7 cellular contexts compared by ENCODE assay signal in the genomic region with DNA sequence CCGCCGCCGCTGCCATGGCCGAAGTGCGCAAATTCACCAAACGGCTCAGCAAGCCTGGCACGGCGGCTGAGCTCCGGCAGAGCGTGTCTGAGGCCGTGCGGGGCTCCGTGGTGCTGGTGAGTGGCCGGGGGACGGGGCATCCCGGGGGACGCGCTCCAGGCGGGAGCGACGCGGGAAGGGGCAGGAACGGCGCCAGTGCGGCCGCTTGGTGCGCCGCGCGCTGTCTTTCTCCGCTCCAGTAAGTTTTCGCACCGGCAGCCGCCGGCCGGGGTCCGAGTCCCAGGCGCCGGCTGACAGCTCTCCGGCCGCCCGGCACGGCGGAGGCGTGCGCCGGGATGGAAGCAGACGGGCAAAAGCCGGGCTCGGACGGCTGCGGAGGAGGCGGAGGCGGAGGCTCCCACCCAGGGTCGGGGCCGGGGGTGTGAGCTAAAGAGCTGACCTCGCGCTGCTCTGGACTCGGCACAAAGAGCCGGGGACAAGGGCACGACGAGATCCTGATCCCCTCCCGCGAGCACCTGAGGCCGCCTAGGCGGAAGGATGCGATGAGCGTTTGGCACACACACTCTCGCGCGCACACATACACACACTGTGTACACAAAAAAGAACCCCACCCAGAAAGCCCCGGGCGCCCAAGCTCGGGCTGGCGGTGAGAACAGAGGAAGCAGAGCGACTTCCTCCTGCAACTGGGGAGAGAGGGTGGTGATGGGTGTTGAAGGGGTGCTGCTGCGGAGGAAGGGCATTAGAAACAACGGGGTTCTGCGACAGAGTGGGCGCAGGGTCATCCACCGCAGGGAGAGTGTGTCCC. TPM values are rescaled to one million over a fixed set of nuclear protein-coding genes. Genes with fewer than 3 reads are reported as not detected.
DNase-seq lines count a peak whose midpoint lies in the region; ATAC-seq and TF ChIP-seq lines count a peak whose summit lies in the region.

No MANE protein-coding gene starts in this region.

- intact Hi-C loops in activated CD8-positive, alpha-beta T cell treated with anti-CD3 and anti-CD28 coated beads for 36 hours (cut with micrococcal nuclease), result loop anchor here (5.0 kb wide), 1 partner anchor 41 kb away; no protein-coding TSS in a partner anchor

- peak overlapping the region; percentile 23 for H3K4me3 ChIP-seq in epithelial cell of esophagus (ENCODE audit: low read length)

- no peaks in the 10 kb centered on the region for H3K9me3 Mint-ChIP-seq in activated CD8-positive, alpha-beta T cell treated with anti-CD3 and anti-CD28 coated beads for 36 hours
- no peaks in the 10 kb centered on the region for H3K9me3 Mint-ChIP-seq in natural killer cell treated with Interleukin-12 subunit alpha and Interleukin-12 subunit beta and Interleukin-15 and Interleukin-18, amount 100 ng/mL, for 72 hours
- H3K9me3 Mint-ChIP-seq in stimulated activated naive CD8-positive, alpha-beta T cell treated with anti-CD3 and anti-CD28 coated beads, Interleukin-15, Interleukin-2, amounts not matched to agents 100 ng/mL and 50 ng/mL, for 24 hours, result no peaks in the 10 kb centered on the region

- peak overlapping the region; percentile 99 for H3K4me3 Mint-ChIP-seq in activated CD8-positive, alpha-beta T cell treated with anti-CD3 and anti-CD28 coated beads for 36 hours
- peak overlapping the region; percentile 96 for H3K4me3 Mint-ChIP-seq in natural killer cell treated with Interleukin-12 subunit alpha and Interleukin-12 subunit beta and Interleukin-15 and Interleukin-18, amount 100 ng/mL, for 72 hours
- H3K4me3 Mint-ChIP-seq in stimulated activated naive CD8-positive, alpha-beta T cell treated with anti-CD3 and anti-CD28 coated beads, Interleukin-15, Interleukin-2, amounts not matched to agents 100 ng/mL and 50 ng/mL, for 24 hours, result peak overlapping the region; percentile 98

- peak; percentile 15 for DNase-seq in NCI-H510A (lab: John Stamatoyannopoulos, UW)
- DNase-seq in activated CD8-positive, alpha-beta T cell treated with anti-CD3 and anti-CD28 coated beads for 36 hours, result peak; percentile 86
- peak; percentile 8 for DNase-seq in epithelial cell of esophagus (ENCODE audit: low read depth)
- peak; percentile 80 for DNase-seq in natural killer cell treated with Interleukin-12 subunit alpha and Interleukin-12 subunit beta and Interleukin-15 and Interleukin-18, amount 100 ng/mL, for 72 hours (ENCODE audit: low spot score)

- peaks cover 6% of the 10 kb centered on the region for H3K36me3 Mint-ChIP-seq in activated CD8-positive, alpha-beta T cell treated with anti-CD3 and anti-CD28 coated beads for 36 hours (ENCODE audit: low read depth)
- no peaks in the 10 kb centered on the region for H3K36me3 Mint-ChIP-seq in natural killer cell treated with Interleukin-12 subunit alpha and Interleukin-12 subunit beta and Interleukin-15 and Interleukin-18, amount 100 ng/mL, for 72 hours
- H3K36me3 Mint-ChIP-seq in stimulated activated naive CD8-positive, alpha-beta T cell treated with anti-CD3 and anti-CD28 coated beads, Interleukin-15, Interleukin-2, amounts not matched to agents 100 ng/mL and 50 ng/mL, for 24 hours (ENCODE audit: low read depth), result no peaks in the 10 kb centered on the region

- CTCF ChIA-PET in activated CD8-positive, alpha-beta T cell treated with anti-CD3 and anti-CD28 coated beads for 36 hours (lab: Charles Lee), result interaction anchor here (0.9 to 1.9 kb wide), 4 partner anchors 22 to 106 kb away, joined by 3 to 9 read pairs (median 7); no protein-coding TSS in a partner anchor

- no peaks in the 10 kb centered on the region for H3K27me3 Mint-ChIP-seq in activated CD8-positive, alpha-beta T cell treated with anti-CD3 and anti-CD28 coated beads for 36 hours
- no peaks in the 10 kb centered on the region for H3K27me3 Mint-ChIP-seq in natural killer cell treated with Interleukin-12 subunit alpha and Interleukin-12 subunit beta and Interleukin-15 and Interleukin-18, amount 100 ng/mL, for 72 hours
- H3K27me3 Mint-ChIP-seq in stimulated activated naive CD8-positive, alpha-beta T cell treated with anti-CD3 and anti-CD28 coated beads, Interleukin-15, Interleukin-2, amounts not matched to agents 100 ng/mL and 50 ng/mL, for 24 hours, result no peaks in the 10 kb centered on the region

- peak; percentile 48 for ATAC-seq in GM18520 (IDR thresholded peaks at IDR 0.05; ENCODE audit: unreplicated experiment)
- ATAC-seq in HG02870 (IDR thresholded peaks at IDR 0.05; ENCODE audit: unreplicated experiment), result peak; percentile 49
- ATAC-seq in activated CD8-positive, alpha-beta T cell treated with anti-CD3 and anti-CD28 coated beads for 36 hours, result peak; percentile 64
- peak; percentile 74 to 77 for ATAC-seq in natural killer cell treated with Interleukin-12 subunit alpha and Interleukin-12 subunit beta and Interleukin-15 and Interleukin-18, amount 100 ng/mL, for 72 hours

- peaks cover 23% of the 10 kb centered on the region for H3K4me1 Mint-ChIP-seq in activated CD8-positive, alpha-beta T cell treated with anti-CD3 and anti-CD28 coated beads for 36 hours (ENCODE audit: low read depth)
- peaks cover 18 to 23% of the 10 kb centered on the region in 2 donors for H3K4me1 Mint-ChIP-seq in natural killer cell treated with Interleukin-12 subunit alpha and Interleukin-12 subunit beta and Interleukin-15 and Interleukin-18, amount 100 ng/mL, for 72 hours (ENCODE audit: low read depth in 2 of 2)
- peaks cover 31% of the 10 kb centered on the region for H3K4me1 Mint-ChIP-seq in stimulated activated naive CD8-positive, alpha-beta T cell treated with anti-CD3 and anti-CD28 coated beads, Interleukin-15, Interleukin-2, amounts not matched to agents 100 ng/mL and 50 ng/mL, for 24 hours (ENCODE audit: low read depth)

- TF ChIP-seq CTCF in activated CD8-positive, alpha-beta T cell treated with anti-CD3 and anti-CD28 coated beads for 36 hours (IDR thresholded peaks at IDR 0.05), result no peak
- TF ChIP-seq CTCF in epithelial cell of esophagus (IDR thresholded peaks at IDR 0.05; ENCODE audit: insufficient read depth, low read depth, low read length, missing control alignments), result no peak

- POLR2A ChIA-PET in activated CD8-positive, alpha-beta T cell treated with anti-CD3 and anti-CD28 coated beads for 36 hours (lab: Charles Lee), result interaction anchor here (0.6 to 4.0 kb wide), 13 partner anchors 8 to 317 kb away, joined by 3 to 39 read pairs (median 4); no protein-coding TSS in a partner anchor

- peak overlapping the region; percentile 98 for H3K27ac Mint-ChIP-seq in activated CD8-positive, alpha-beta T cell treated with anti-CD3 and anti-CD28 coated beads for 36 hours
- peak overlapping the region; percentile 95 to 96 for H3K27ac Mint-ChIP-seq in natural killer cell treated with Interleukin-12 subunit alpha and Interleukin-12 subunit beta and Interleukin-15 and Interleukin-18, amount 100 ng/mL, for 72 hours
- H3K27ac Mint-ChIP-seq in stimulated activated naive CD8-positive, alpha-beta T cell treated with anti-CD3 and anti-CD28 coated beads, Interleukin-15, Interleukin-2, amounts not matched to agents 100 ng/mL and 50 ng/mL, for 24 hours, result peak overlapping the region; percentile 95

RNA-seq across cellular contexts. Expression of gene DOCK11, which starts 0.5 kb away (rescaled TPM):
- 10 to 100 TPM; 45.1 to 49.5 TPM for total RNA-seq in activated CD8-positive, alpha-beta T cell treated with anti-CD3 and anti-CD28 coated beads for 36 hours
- total RNA-seq in natural killer cell treated with Interleukin-12 subunit alpha and Interleukin-12 subunit beta and Interleukin-15 and Interleukin-18, amount 100 ng/mL, for 72 hours, result 10 to 100 TPM; 32.0 to 44.5 TPM

Comparison
In these comparisons a context has a peak if more than half of its experiments do, and no peak if none do; other contexts are left out.
1. Peak in every context shown above with its lines: DNase-seq, ATAC-seq and H3K4me3 ChIP-seq.
2. DNase-seq: peak in every context shown above with its lines; median percentile 86 in activated CD8-positive, alpha-beta T cell treated with anti-CD3 and anti-CD28 coated beads for 36 hours; 80 in natural killer cell treated with Interleukin-12 subunit alpha and Interleukin-12 subunit beta and Interleukin-15 and Interleukin-18, amount 100 ng/mL, for 72 hours; 15 in NCI-H510A; 8 in epithelial cell of esophagus.